14 cellular contexts compared by ENCODE assay signal in genomic region chr4:99324978-99325377, GRCh38. TPM values are rescaled to one million over a fixed set of nuclear protein-coding genes. Genes with fewer than 3 reads are reported as not detected.
DNase-seq lines count a peak whose midpoint lies in the region; ATAC-seq, FAIRE-seq and TF ChIP-seq lines count a peak whose summit lies in the region.
"Had no signal": no experiment of that assay in that cellular context is flagged by ENCODE, and none has a peak within 500 bp of the region (broad histone marks: within the 10 kb centered on the region; RNA-seq: fewer than 3 reads in every experiment).

No MANE protein-coding gene starts in this region.

- H3K9me3 ChIP-seq in astrocyte (ENCODE audit: insufficient read depth, low read depth, low read length) (no peaks in the 10 kb centered on the region), heart right ventricle (peaks cover 0 to 21% (median 0%) of the 10 kb centered on the region in 11 donors)

- no peak overlapping the region for H3K4me3 Mint-ChIP-seq in astrocyte (ENCODE audit: unreplicated experiment)
- H3K4me3 Mint-ChIP-seq in stimulated activated memory B cell treated with anti-CD40 and anti-IgM and Interleukin-4, amounts not matched to agents 10 μg/mL and 1 μg/mL and 100 μg/mL, for 72 hours: no peak overlapping the region
- H3K4me3 Mint-ChIP-seq: activated naive CD8-positive, alpha-beta T cell treated with anti-CD3 and anti-CD28 coated beads, Interleukin-2, amount 10 ng/mL, durations not matched to agents 7 days and 5 days had no signal

- peak; percentile 41 for FAIRE-seq in astrocyte (lab: Jason Lieb, UNC)

- ATAC-seq in heart right ventricle (peak; percentile 62 to 88 (median 84)), HG02970 (IDR thresholded peaks at IDR 0.05; ENCODE audit: low FRiP score, unreplicated experiment) (no peak)
- no peak for ATAC-seq in stimulated activated memory B cell treated with anti-CD40 and anti-IgM and Interleukin-4, amounts not matched to agents 10 μg/mL and 1 μg/mL and 100 μg/mL, for 72 hours
- ATAC-seq: esophagus mucosa had no signal

- H3K27me3 ChIP-seq in astrocyte (ENCODE audit: insufficient read depth, low read length) (no peaks in the 10 kb centered on the region), heart right ventricle (no peaks in the 10 kb centered on the region)

- no peak overlapping the region for H3K4me2 ChIP-seq in astrocyte (ENCODE audit: low read length)

- H3K4me3 ChIP-seq in astrocyte (ENCODE audit: insufficient read depth, low read depth, low read length): no peak overlapping the region
- no peak overlapping the region for H3K4me3 ChIP-seq in heart right ventricle

- H3K9ac ChIP-seq in astrocyte (ENCODE audit: low read length): no peak overlapping the region

- no peaks in the 10 kb centered on the region for H3K36me3 Mint-ChIP-seq in astrocyte (ENCODE audit: low read depth, unreplicated experiment)
- no peaks in the 10 kb centered on the region for H3K36me3 Mint-ChIP-seq in stimulated activated memory B cell treated with anti-CD40 and anti-IgM and Interleukin-4, amounts not matched to agents 10 μg/mL and 1 μg/mL and 100 μg/mL, for 72 hours
- H3K36me3 Mint-ChIP-seq: activated naive CD8-positive, alpha-beta T cell treated with anti-CD3 and anti-CD28 coated beads, Interleukin-2, amount 10 ng/mL, durations not matched to agents 7 days and 5 days had no signal

- H4K20me1 ChIP-seq in astrocyte (ENCODE audit: insufficient read depth, low read length): no peaks in the 10 kb centered on the region

- H3K27ac ChIP-seq in astrocyte (ENCODE audit: low read depth, low read length) (no peak overlapping the region), heart right ventricle (peak overlapping the region in 7 of 10 donors; percentile 10 to 69 (median 56))

- H3K79me2 ChIP-seq in astrocyte (ENCODE audit: insufficient read depth, low read length): no peaks in the 10 kb centered on the region

- H3K36me3 ChIP-seq in astrocyte (ENCODE audit: insufficient read depth, low read length): no peaks in the 10 kb centered on the region
- no peaks in the 10 kb centered on the region for H3K36me3 ChIP-seq in heart right ventricle

- intact Hi-C loops in heart right ventricle (cut with DNase I): loop anchor here in 1 of 10 donors (10.0 kb wide), 2 partner anchors 60 to 120 kb away; no protein-coding TSS in a partner anchor
- intact Hi-C loops in posterior vena cava (cut with DNase I): no loop called here

- WGBS in heart right ventricle, 2 donors: 25 to 50% methylated on average over 3 of the region's 3 CpGs

- DNase-seq in AG08396 (ENCODE audit: low spot score) (peak; percentile 77), astrocyte (ENCODE audit: low read depth) (peak; percentile 2), heart right ventricle (peak; percentile 33 to 63), posterior vena cava (ENCODE audit: low spot score) (peak; percentile 88), kidney glomerular epithelial cell (lab: John Stamatoyannopoulos, UW) (no peak)
- no peak for DNase-seq in activated T-cell treated with anti-CD3 and anti-CD28 coated beads, Interleukin-2, amount 50 U/mL, for 1 hour
- DNase-seq: activated CD4-positive, alpha-beta T cell treated with anti-CD3 and anti-CD28 coated beads, Interleukin-2, amount 50 U/mL, for 4 hours; activated naive CD8-positive, alpha-beta T cell treated with anti-CD3 and anti-CD28 coated beads, Interleukin-2, amount 10 ng/mL, durations not matched to agents 7 days and 5 days; stimulated activated CD4-positive, alpha-beta T cell treated with anti-CD3 and anti-CD28 coated beads, Interleukin-4, amount 100 ng/mL, for 4 hours had no signal

- no peak overlapping the region for H2AFZ ChIP-seq in astrocyte (ENCODE audit: low read depth, low read length)

- H3K4me1 ChIP-seq in astrocyte (ENCODE audit: insufficient read depth, low read length): no peaks in the 10 kb centered on the region
- peaks cover 0 to 25% (median 17%) of the 10 kb centered on the region in 9 donors for H3K4me1 ChIP-seq in heart right ventricle

- no peaks in the 10 kb centered on the region for H3K27me3 Mint-ChIP-seq in astrocyte (ENCODE audit: low read depth, unreplicated experiment)
- H3K27me3 Mint-ChIP-seq in stimulated activated memory B cell treated with anti-CD40 and anti-IgM and Interleukin-4, amounts not matched to agents 10 μg/mL and 1 μg/mL and 100 μg/mL, for 72 hours: peaks cover 9% of the 10 kb centered on the region
- H3K27me3 Mint-ChIP-seq: activated naive CD8-positive, alpha-beta T cell treated with anti-CD3 and anti-CD28 coated beads, Interleukin-2, amount 10 ng/mL, durations not matched to agents 7 days and 5 days had no signal

- TF ChIP-seq CTCF in astrocyte (IDR thresholded peaks at IDR 0.05; ENCODE audit: insufficient read depth, low read depth, low read length) (no peak), heart right ventricle (IDR thresholded peaks at IDR 0.05) (no peak)

- H3K27ac Mint-ChIP-seq in astrocyte (ENCODE audit: unreplicated experiment): no peak overlapping the region
- no peak overlapping the region for H3K27ac Mint-ChIP-seq in stimulated activated memory B cell treated with anti-CD40 and anti-IgM and Interleukin-4, amounts not matched to agents 10 μg/mL and 1 μg/mL and 100 μg/mL, for 72 hours
- H3K27ac Mint-ChIP-seq: activated naive CD8-positive, alpha-beta T cell treated with anti-CD3 and anti-CD28 coated beads, Interleukin-2, amount 10 ng/mL, durations not matched to agents 7 days and 5 days had no signal

- no peaks in the 10 kb centered on the region for H3K4me1 Mint-ChIP-seq in astrocyte (ENCODE audit: low read depth, unreplicated experiment)
- H3K4me1 Mint-ChIP-seq in stimulated activated memory B cell treated with anti-CD40 and anti-IgM and Interleukin-4, amounts not matched to agents 10 μg/mL and 1 μg/mL and 100 μg/mL, for 72 hours: no peaks in the 10 kb centered on the region
- H3K4me1 Mint-ChIP-seq: activated naive CD8-positive, alpha-beta T cell treated with anti-CD3 and anti-CD28 coated beads, Interleukin-2, amount 10 ng/mL, durations not matched to agents 7 days and 5 days had no signal

- no peaks in the 10 kb centered on the region for H3K9me3 Mint-ChIP-seq in astrocyte (ENCODE audit: unreplicated experiment)
- no peaks in the 10 kb centered on the region for H3K9me3 Mint-ChIP-seq in stimulated activated memory B cell treated with anti-CD40 and anti-IgM and Interleukin-4, amounts not matched to agents 10 μg/mL and 1 μg/mL and 100 μg/mL, for 72 hours
- H3K9me3 Mint-ChIP-seq: activated naive CD8-positive, alpha-beta T cell treated with anti-CD3 and anti-CD28 coated beads, Interleukin-2, amount 10 ng/mL, durations not matched to agents 7 days and 5 days had no signal

RNA-seq across cellular contexts. Expression of gene ADH1B, which starts 3.8 kb away (rescaled TPM):
- total RNA-seq in astrocyte (not detected in 2 replicates), heart right ventricle (100 to 1,000 TPM in 3 of 10 donors, 10 to 100 TPM in 7; 12.6 to 257 (median 28.1) TPM), posterior vena cava (100 to 1,000 TPM; 529 TPM)
- polyA plus RNA-seq in heart right ventricle: 10 to 100 TPM; 41.7 to 84.9 TPM
- total RNA-seq: activated naive CD8-positive, alpha-beta T cell treated with anti-CD3 and anti-CD28 coated beads, Interleukin-2, amount 10 ng/mL, durations not matched to agents 7 days and 5 days; mononuclear cell; SK-MEL-5 had no signal

RNA-seq across cellular contexts. Expression of gene ADH1C, which starts 27.6 kb away (rescaled TPM):
- not detected in 2 replicates for total RNA-seq in astrocyte
- 1 to 10 TPM in 9 of 10 donors, under 1 TPM in 1; 0.85 to 8.6 (median 2.1) TPM for total RNA-seq in heart right ventricle
- 1 to 10 TPM; 1.6 to 8.3 TPM for polyA plus RNA-seq in heart right ventricle
- total RNA-seq in posterior vena cava: 1 to 10 TPM; 2.6 to 3.7 TPM
- total RNA-seq: activated naive CD8-positive, alpha-beta T cell treated with anti-CD3 and anti-CD28 coated beads, Interleukin-2, amount 10 ng/mL, durations not matched to agents 7 days and 5 days; mononuclear cell; SK-MEL-5 had no signal

RNA-seq across cellular contexts. Expression of gene ADH1A, which starts 34.2 kb away (rescaled TPM):
- total RNA-seq in astrocyte (not detected in 2 replicates), heart right ventricle (under 1 TPM in 4 of 10 donors, not detected in 6; 0.21 to 1.00 (median 0.78) TPM), posterior vena cava (1 to 10 TPM; 2.0 to 2.5 TPM)
- polyA plus RNA-seq in heart right ventricle: not detected
- total RNA-seq: activated naive CD8-positive, alpha-beta T cell treated with anti-CD3 and anti-CD28 coated beads, Interleukin-2, amount 10 ng/mL, durations not matched to agents 7 days and 5 days; esophagus mucosa; mononuclear cell; SK-MEL-5 had no signal

Comparison
In these comparisons a context has a peak if more than half of its experiments do, and no peak if none do; other contexts are left out.
1. DNase-seq: peak in AG08396 (single experiment), astrocyte (single experiment), heart right ventricle (2 of 2) and posterior vena cava (single experiment); none in kidney glomerular epithelial cell (single experiment) and activated T-cell treated with anti-CD3 and anti-CD28 coated beads, Interleukin-2, amount 50 U/mL, for 1 hour (single experiment).
2. ATAC-seq: peak in heart right ventricle (8 of 8); none in stimulated activated memory B cell treated with anti-CD40 and anti-IgM and Interleukin-4, amounts not matched to agents 10 μg/mL and 1 μg/mL and 100 μg/mL, for 72 hours (single experiment) and HG02970 (single experiment).
3. RNA of gene ADH1B, which starts 3.8 kb away (total RNA-seq): 529 TPM in posterior vena cava and 12.6 to 257 TPM in heart right ventricle; not detected in astrocyte; every median in the first group is over 10 times any median in the second.